ENCODE assay signal across 8 cellular contexts in the genomic region with DNA sequence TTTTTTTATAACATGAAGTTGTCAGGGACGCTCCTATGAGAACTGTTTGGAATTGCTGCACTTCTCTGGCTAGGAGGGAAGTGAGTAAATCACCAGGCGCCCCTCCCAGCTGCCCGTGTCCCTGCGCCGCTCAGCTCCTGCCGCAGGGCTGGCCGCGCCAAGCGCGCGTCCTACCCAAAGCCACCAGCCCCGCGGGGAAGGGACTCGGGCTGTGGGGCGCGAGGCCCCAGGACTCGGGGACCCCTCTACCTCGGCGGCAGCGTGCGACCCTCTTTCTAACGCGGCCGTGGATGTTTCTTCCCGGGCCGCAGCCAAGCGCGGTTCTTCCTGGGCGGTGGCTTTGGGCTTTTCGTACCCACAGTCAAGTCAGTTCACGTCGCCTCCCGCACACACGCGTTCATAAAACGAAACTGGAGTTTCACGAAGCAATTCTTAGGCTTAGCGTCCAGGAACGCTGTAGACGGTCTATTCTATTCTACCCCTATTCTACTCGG. TPM values are rescaled to one million over a fixed set of nuclear protein-coding genes. Genes with fewer than 3 reads are reported as not detected.
DNase-seq lines count a peak whose midpoint lies in the region; ATAC-seq and TF ChIP-seq lines count a peak whose summit lies in the region.
"Had no signal": no experiment of that assay in that cellular context is flagged by ENCODE, and none has a peak within 500 bp of the region (broad histone marks: within the 10 kb centered on the region; RNA-seq: fewer than 3 reads in every experiment).

No MANE protein-coding gene starts in this region.

- no peaks in the 10 kb centered on the region for H3K4me1 ChIP-seq in H9 (ENCODE audit: insufficient read depth, low read length)
- peaks cover 34% of the 10 kb centered on the region for H3K4me1 ChIP-seq in left ventricle myocardium inferior
- H3K4me1 ChIP-seq in rectal smooth muscle tissue (ENCODE audit: control insufficient read depth, insufficient read depth, low read length): no peaks in the 10 kb centered on the region

- H3K36me3 ChIP-seq in left ventricle myocardium inferior (no peaks in the 10 kb centered on the region), rectal smooth muscle tissue (ENCODE audit: control insufficient read depth, insufficient read depth, low read length) (peaks cover 4% of the 10 kb centered on the region)

- WGBS in H9 (ENCODE audit: extremely low coverage, insufficient read length, low lambda C conversion rate): no CpG with 5 or more reads among the region's 41 CpGs

- no peaks in the 10 kb centered on the region for H3K79me2 ChIP-seq in H9 (ENCODE audit: insufficient read depth, low read length)

- no peak overlapping the region for H3K18ac ChIP-seq in H9 (ENCODE audit: insufficient read length, low read depth, low read length)

- no peak overlapping the region for H2BK12ac ChIP-seq in H9 (ENCODE audit: insufficient read length, low read depth, low read length)

- peak overlapping the region; percentile 35 to 74 for H3K4me3 Mint-ChIP-seq in H9
- H3K4me3 Mint-ChIP-seq in activated T-helper 17 cell treated with anti-CD3 and anti-CD28 coated beads, Interleukin-2, amount 50 U/mL, for 72 hours: peak overlapping the region; percentile 74

- H3K4me3 ChIP-seq in left ventricle myocardium inferior: peak overlapping the region; percentile 77
- H3K4me3 ChIP-seq in rectal smooth muscle tissue (ENCODE audit: low read length): peak overlapping the region; percentile 52

- no peak overlapping the region for H2BK15ac ChIP-seq in H9 (ENCODE audit: low read depth, low read length)

- no peak overlapping the region for H3K56ac ChIP-seq in H9 (ENCODE audit: insufficient read length, low read depth, low read length)

- H2BK120ac ChIP-seq in H9 (ENCODE audit: low read depth, low read length, poor library complexity, severe bottlenecking): no peak overlapping the region

- peaks cover 85% of the 10 kb centered on the region for H3K27me3 ChIP-seq in H9 (ENCODE audit: insufficient read depth, low read length)
- peaks cover 99% of the 10 kb centered on the region for H3K27me3 ChIP-seq in left ventricle myocardium inferior (ENCODE audit: low read depth)
- H3K27me3 ChIP-seq in rectal smooth muscle tissue (ENCODE audit: control insufficient read depth, insufficient read depth, low read length): peaks cover 20% of the 10 kb centered on the region

- H3K4me2 ChIP-seq in H9 (ENCODE audit: insufficient read depth, insufficient read length, low read length): peak overlapping the region; percentile 56

- H3K9ac ChIP-seq in H9 (ENCODE audit: extremely low read depth, insufficient read length, low read length) (no peak overlapping the region), rectal smooth muscle tissue (ENCODE audit: low read length) (no peak overlapping the region)

- no peak for DNase-seq in H9
- DNase-seq in left ventricle myocardium inferior: no peak
- DNase-seq in erythroblast (lab: John Stamatoyannopoulos, UW): no peak

- H3T11ph ChIP-seq in H9 (ENCODE audit: low read length): no peak overlapping the region

- H3K4ac ChIP-seq in H9 (ENCODE audit: low read depth, low read length): no peak overlapping the region

- H4K20me1 ChIP-seq in H9 (ENCODE audit: control insufficient read depth, insufficient read depth, insufficient read length): peaks cover 3% of the 10 kb centered on the region

- H3K79me1 ChIP-seq in H9 (ENCODE audit: insufficient read depth, low read depth, low read length, poor library complexity, severe bottlenecking): no peaks in the 10 kb centered on the region

- H4K91ac ChIP-seq in H9 (ENCODE audit: insufficient read length, low read depth, low read length): no peak overlapping the region

- H3K23ac ChIP-seq in H9 (ENCODE audit: insufficient read length, low read depth, low read length): no peak overlapping the region

- H3K27ac ChIP-seq in H9 (ENCODE audit: insufficient read length, low read depth, low read length): no peak overlapping the region
- peak overlapping the region; percentile 84 for H3K27ac ChIP-seq in left ventricle myocardium inferior (replicated peaks)
- no peak overlapping the region for H3K27ac ChIP-seq in rectal smooth muscle tissue (ENCODE audit: low read depth, low read length)
- H3K27ac ChIP-seq: VCaP had no signal

- H2BK5ac ChIP-seq in H9 (ENCODE audit: insufficient read length, low read length): no peak overlapping the region

- no peak overlapping the region for H2AK5ac ChIP-seq in H9 (ENCODE audit: insufficient read length, low read length)

- peaks cover 10 to 15% of the 10 kb centered on the region in 2 experiments for H3K4me1 Mint-ChIP-seq in H9
- peaks cover 13% of the 10 kb centered on the region for H3K4me1 Mint-ChIP-seq in activated T-helper 17 cell treated with anti-CD3 and anti-CD28 coated beads, Interleukin-2, amount 50 U/mL, for 72 hours

- H3K23me2 ChIP-seq in H9 (ENCODE audit: insufficient read length, low read depth, low read length, poor library complexity, severe bottlenecking): peaks cover 14% of the 10 kb centered on the region

- H4K8ac ChIP-seq in H9 (replicated peaks; ENCODE audit: insufficient read length, low read depth, low read length): no peak overlapping the region

- intact Hi-C loops in left ventricle myocardium inferior (cut with micrococcal nuclease): no loop called here

- no peak overlapping the region for H2BK20ac ChIP-seq in H9 (ENCODE audit: low read depth, low read length, poor library complexity, severe bottlenecking)

- H4K5ac ChIP-seq in H9 (ENCODE audit: insufficient read length, low read depth, low read length): no peak overlapping the region

- H3K9me3 ChIP-seq in H9 (ENCODE audit: control insufficient read depth, low read depth, low read length) (no peaks in the 10 kb centered on the region), left ventricle myocardium inferior (replicated peaks) (no peaks in the 10 kb centered on the region)

- no peak overlapping the region for H3K14ac ChIP-seq in H9 (ENCODE audit: insufficient read depth, low read length)

- H2AFZ ChIP-seq in H9 (ENCODE audit: low read length): no peak overlapping the region

- H3K36me3 Mint-ChIP-seq in H9 (ENCODE audit: insufficient read depth in 1 of 3, low read depth in 3 of 3): peaks cover 0 to 5% (median 4%) of the 10 kb centered on the region in 3 experiments; a peak in 4 of 7 replicates
- H3K36me3 Mint-ChIP-seq in activated T-helper 17 cell treated with anti-CD3 and anti-CD28 coated beads, Interleukin-2, amount 50 U/mL, for 72 hours (ENCODE audit: low read depth): peaks cover 27% of the 10 kb centered on the region

- H3K27me3 Mint-ChIP-seq in H9 (ENCODE audit: low read depth): peaks cover 99% of the 10 kb centered on the region
- H3K27me3 Mint-ChIP-seq in activated T-helper 17 cell treated with anti-CD3 and anti-CD28 coated beads, Interleukin-2, amount 50 U/mL, for 72 hours: peaks cover 59% of the 10 kb centered on the region

- peak; percentile 26 for ATAC-seq in activated T-helper 17 cell treated with anti-CD3 and anti-CD28 coated beads, Interleukin-2, amount 50 U/mL, for 72 hours (replicated peaks)
- no peak for ATAC-seq in GM19035 (IDR thresholded peaks at IDR 0.05; ENCODE audit: unreplicated experiment)
- ATAC-seq in GM21786 (IDR thresholded peaks at IDR 0.05; ENCODE audit: unreplicated experiment): no peak

- TF ChIP-seq CTCF in H9 (conservative IDR thresholded peaks at IDR 0.05) (no peak), left ventricle myocardium inferior (IDR thresholded peaks at IDR 0.05; ENCODE audit: borderline replicate concordance) (no peak)

- no peak for TF ChIP-seq POLR2A in erythroblast (IDR thresholded peaks at IDR 0.05; ENCODE audit: low read length)

- H3K9me3 Mint-ChIP-seq in H9: no peaks in the 10 kb centered on the region; a peak in 1 of 5 replicates
- H3K9me3 Mint-ChIP-seq in activated T-helper 17 cell treated with anti-CD3 and anti-CD28 coated beads, Interleukin-2, amount 50 U/mL, for 72 hours: no peaks in the 10 kb centered on the region

- H3K27ac Mint-ChIP-seq in H9: no peak overlapping the region
- no peak overlapping the region for H3K27ac Mint-ChIP-seq in activated T-helper 17 cell treated with anti-CD3 and anti-CD28 coated beads, Interleukin-2, amount 50 U/mL, for 72 hours

RNA-seq across cellular contexts. Expression of a gene that starts 15.2 kb away (rescaled TPM):
- total RNA-seq in H9 (2021): 0.04 TPM in 1 of 2 replicates, not detected in the other
- total RNA-seq in activated T-helper 17 cell treated with anti-CD3 and anti-CD28 coated beads, Interleukin-2, amount 50 U/mL, for 72 hours: not detected
- total RNA-seq in left ventricle myocardium inferior: 7.1 TPM
